Comparison of ENCODE assay signal across 23 cellular contexts in genomic region chr9:89765211-89765610, GRCh38.
A peak's percentile ranks its signal among the peaks of the same experiment; 100 is the strongest.
DNase-seq lines count a peak whose midpoint lies in the region; ATAC-seq and TF ChIP-seq lines count a peak whose summit lies in the region.
"Had no signal": no experiment of that assay in that cellular context is flagged by ENCODE, and none has a peak within 500 bp of the region (broad histone marks: within the 10 kb centered on the region; RNA-seq: fewer than 3 reads in every experiment).

No MANE protein-coding gene starts in this region.

- H3K9me3 Mint-ChIP-seq in Caco-2 (ENCODE audit: unreplicated experiment): no peaks in the 10 kb centered on the region
- H3K9me3 Mint-ChIP-seq: CD4-positive, alpha-beta T cell; CD8-positive, alpha-beta T cell had no signal

- no peaks in the 10 kb centered on the region for H3K27me3 Mint-ChIP-seq in Caco-2 (ENCODE audit: insufficient read depth, unreplicated experiment)
- H3K27me3 Mint-ChIP-seq: CD4-positive, alpha-beta T cell had no signal

- no peak for TF ChIP-seq CTCF in Caco-2 (IDR thresholded peaks at IDR 0.05; ENCODE audit: insufficient read depth in 1 of 2, low read depth in 1 of 2, low read length in 1 of 2, severe bottlenecking in 1 of 2, unreplicated experiment in 1 of 2)

- no peaks in the 10 kb centered on the region for H3K27me3 ChIP-seq in right cardiac atrium (ENCODE audit: control insufficient read depth, insufficient read depth)
- H3K27me3 ChIP-seq in Caco-2 (replicated peaks; ENCODE audit: control insufficient read depth, insufficient read depth, low read length): no peaks in the 10 kb centered on the region
- H3K27me3 ChIP-seq: BLaER1 treated with 17β-estradiol and CSF1 and Interleukin-3, amounts not matched to agents 10 nM and 100 nM had no signal

- no peaks in the 10 kb centered on the region for H3K36me3 ChIP-seq in Caco-2 (ENCODE audit: control insufficient read depth, insufficient read depth, low read length)
- H3K36me3 ChIP-seq: BLaER1 treated with 17β-estradiol and CSF1 and Interleukin-3, amounts not matched to agents 10 nM and 100 nM had no signal

- 85% methylated on average over 1 of the region's 1 CpG for WGBS in right cardiac atrium

- H3K4me3 ChIP-seq in right cardiac atrium (ENCODE audit: low read length) (no peak overlapping the region), Caco-2 (ENCODE audit: low read depth, low read length) (no peak overlapping the region)
- H3K4me3 ChIP-seq: A549; BLaER1 treated with 17β-estradiol and CSF1 and Interleukin-3, amounts not matched to agents 10 nM and 100 nM; GM12878 had no signal

- intact Hi-C loops in cardiac septum (cut with DNase I): no loop called here
- intact Hi-C loops in right cardiac atrium (cut with DNase I): no loop called here
- intact Hi-C loops in posterior vena cava (cut with DNase I): no loop called here
- intact Hi-C loops in Caco-2 (cut with micrococcal nuclease; ENCODE audit: unreplicated experiment): no loop called here

- H3K9me3 ChIP-seq in right cardiac atrium (ENCODE audit: control insufficient read depth, low read length): no peaks in the 10 kb centered on the region
- no peaks in the 10 kb centered on the region for H3K9me3 ChIP-seq in Caco-2
- H3K9me3 ChIP-seq: A549 had no signal

- peak; percentile 9 for DNase-seq in cardiac septum (ENCODE audit: low spot score)
- DNase-seq in right cardiac atrium: no peak
- DNase-seq in cerebellar cortex (ENCODE audit: low spot score): peak; percentile 67
- peak; percentile 43 for DNase-seq in islet precursor cell
- DNase-seq in posterior vena cava (ENCODE audit: low spot score): peak; percentile 34
- DNase-seq in Caco-2: no peak
- DNase-seq: AML-193; CD4-positive, alpha-beta T cell; CD8-positive, alpha-beta T cell; DMS 273 treated with DMSO at 0.1 percent for 48 hours; DMS153; DMS53; DMS79; DND-41; EL had no signal

- BruUV-seq in Caco-2 (replicated peaks; lab: Mats Ljungman, UMichigan): no TSS peak

- POLR2A ChIA-PET in Caco-2 (lab: Charles Lee): no interaction called here

- no peaks in the 10 kb centered on the region for H3K36me3 Mint-ChIP-seq in Caco-2 (ENCODE audit: insufficient read depth, unreplicated experiment)
- H3K36me3 Mint-ChIP-seq: CD8-positive, alpha-beta T cell had no signal

- no peak overlapping the region for H3K27ac ChIP-seq in right cardiac atrium (ENCODE audit: low read length)
- H3K27ac ChIP-seq: 22Rv1; A549; BLaER1 treated with 17β-estradiol and CSF1 and Interleukin-3, amounts not matched to agents 10 nM and 100 nM; C4-2B had no signal

- H3K4me1 Mint-ChIP-seq in Caco-2 (ENCODE audit: low read depth, unreplicated experiment): peaks cover 14% of the 10 kb centered on the region
- H3K4me1 Mint-ChIP-seq: B cell had no signal

- no peak overlapping the region for H3K27ac Mint-ChIP-seq in Caco-2 (ENCODE audit: unreplicated experiment)
- H3K27ac Mint-ChIP-seq: B cell; CD4-positive, alpha-beta T cell; CD8-positive, alpha-beta T cell had no signal

- H3K4me1 ChIP-seq in right cardiac atrium (ENCODE audit: control insufficient read depth, insufficient read depth, low read length) (no peaks in the 10 kb centered on the region), Caco-2 (no peaks in the 10 kb centered on the region; the same call in 1 of the 2 replicates)
- H3K4me1 ChIP-seq: A549 had no signal

- H3K4me3 Mint-ChIP-seq in Caco-2 (ENCODE audit: unreplicated experiment): no peak overlapping the region
- H3K4me3 Mint-ChIP-seq: B cell; CD4-positive, alpha-beta T cell; CD8-positive, alpha-beta T cell had no signal

- CTCF ChIA-PET in Caco-2 (lab: Charles Lee): no interaction called here

- ATAC-seq in right cardiac atrium: no peak
- no peak for ATAC-seq in GM18511 (IDR thresholded peaks at IDR 0.05; ENCODE audit: unreplicated experiment)
- no peak for ATAC-seq in GM21576 (IDR thresholded peaks at IDR 0.05; ENCODE audit: unreplicated experiment)
- ATAC-seq: A549; CD8-positive, alpha-beta T cell; GM12878 had no signal

Comparison
In these comparisons a context has a peak if more than half of its experiments do, and no peak if none do; other contexts are left out.
1. DNase-seq: peak in cardiac septum (single experiment), cerebellar cortex (single experiment), islet precursor cell (single experiment) and posterior vena cava (single experiment); none in right cardiac atrium (0 of 3) and Caco-2 (0 of 2).